ENCODE assay signal across 10 cellular contexts in the genomic region with DNA sequence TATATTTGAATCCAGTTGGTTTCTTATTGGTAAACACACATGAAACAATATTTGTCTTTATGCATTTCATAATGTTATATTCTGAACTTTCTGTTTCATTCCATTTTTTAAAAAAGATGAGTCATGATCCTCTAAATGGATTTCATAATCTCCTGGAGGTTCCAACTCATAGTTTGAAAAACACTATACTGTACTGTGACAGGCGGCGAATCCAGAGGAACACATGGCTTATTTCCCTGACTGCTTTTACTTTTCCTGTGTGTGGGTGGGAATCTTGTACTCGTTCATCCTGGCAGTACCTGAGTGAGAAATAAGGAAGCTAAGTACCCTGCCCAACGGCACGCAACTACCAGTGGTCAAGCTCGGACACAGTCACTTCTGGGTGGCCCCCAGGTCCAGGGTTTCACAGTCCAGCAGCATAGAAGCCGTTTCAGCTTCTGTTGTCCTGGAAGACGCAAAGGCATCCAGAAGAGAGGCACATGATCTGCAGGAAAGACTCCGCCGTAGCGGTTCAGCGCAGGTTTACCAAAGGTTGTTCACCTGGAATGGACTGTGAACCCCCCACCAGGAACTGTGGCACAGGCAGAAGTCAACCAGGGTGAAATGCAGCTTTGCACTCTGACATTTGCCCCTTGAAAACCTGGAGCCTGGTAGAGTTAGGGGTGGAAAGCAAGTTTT.
A peak's percentile ranks its signal among the peaks of the same experiment; 100 is the strongest.
DNase-seq lines count a peak whose midpoint lies in the region; ATAC-seq and TF ChIP-seq lines count a peak whose summit lies in the region.
"Had no signal": no experiment of that assay in that cellular context is flagged by ENCODE, and none has a peak within 500 bp of the region (broad histone marks: within the 10 kb centered on the region; RNA-seq: fewer than 3 reads in every experiment).

No MANE protein-coding gene starts in this region.

- no peaks in the 10 kb centered on the region for H3K27me3 Mint-ChIP-seq in activated T-helper 1 cell treated with anti-CD3 and anti-CD28 coated beads, Interleukin-12 subunit alpha, Interleukin-12 subunit beta, Interleukin-2, Interleukin-4 antibody, amounts not matched to agents 30 ng/mL and 10 ng/mL and 1 ng/mL, durations not matched to agents 14 hours and 24 hours and 36 hours (ENCODE audit: insufficient read depth)
- H3K27me3 Mint-ChIP-seq: activated B cell treated with CpG ODN at 0.5 μM for 24 hours had no signal

- H3K4me3 Mint-ChIP-seq in activated T-helper 1 cell treated with anti-CD3 and anti-CD28 coated beads, Interleukin-12 subunit alpha, Interleukin-12 subunit beta, Interleukin-2, Interleukin-4 antibody, amounts not matched to agents 30 ng/mL and 10 ng/mL and 1 ng/mL, durations not matched to agents 14 hours and 24 hours and 36 hours: no peak overlapping the region
- H3K4me3 Mint-ChIP-seq: activated B cell treated with CpG ODN at 0.5 μM for 24 hours had no signal

- H4K8ac ChIP-seq in IMR-90 (ENCODE audit: low read depth in 2 of 2, low read length in 2 of 2): no peak overlapping the region

- no peak for TF ChIP-seq RAD21 in IMR-90 (IDR thresholded peaks at IDR 0.05; ENCODE audit: low read length)

- H3K9me3 ChIP-seq in IMR-90 (ENCODE audit: control insufficient read depth, insufficient read depth, low read length): no peaks in the 10 kb centered on the region
- H3K9me3 ChIP-seq in mammary epithelial cell (replicated peaks; ENCODE audit: insufficient read depth, low read length): no peaks in the 10 kb centered on the region
- no peaks in the 10 kb centered on the region for H3K9me3 ChIP-seq in hepatocyte (ENCODE audit: low read depth)
- no peaks in the 10 kb centered on the region for H3K9me3 ChIP-seq in stomach

- POLR2A ChIA-PET in IMR-90 (lab: Charles Lee; ENCODE audit: unreplicated experiment): no interaction called here

- peaks cover 50 to 82% of the 10 kb centered on the region in 2 experiments for H3K79me1 ChIP-seq in IMR-90 (ENCODE audit: low read depth in 1 of 2, low read length in 2 of 2)

- peak overlapping the region; percentile 16 for H3K27ac ChIP-seq in IMR-90 (ENCODE audit: insufficient read depth, low read length)
- peak overlapping the region; percentile 35 for H3K27ac ChIP-seq in mammary epithelial cell (ENCODE audit: insufficient read depth, low read depth, low read length)
- no peak overlapping the region for H3K27ac ChIP-seq in hepatocyte
- peak overlapping the region in 3 of 5 donors; percentile 17 to 54 (median 49) for H3K27ac ChIP-seq in stomach

- 82% methylated on average over 7 of the region's 12 CpGs; no CpG with 5 or more reads in 1 of the 2 experiments for WGBS in IMR-90 (ENCODE audit: extremely low coverage in 2 of 2, insufficient read length in 1 of 2), 2 experiments
- WGBS in mammary epithelial cell (ENCODE audit: low coverage, missing lambda C conversion rate): 32% methylated on average over 12 of the region's 12 CpGs
- 85% methylated on average over 12 of the region's 12 CpGs for WGBS in hepatocyte (ENCODE audit: low lambda C conversion rate, missing lambda C conversion rate)
- 66 to 85% (median 80%) methylated on average over 12 of the region's 12 CpGs for WGBS in stomach, 5 donors

- H3K4me1 ChIP-seq in IMR-90 (ENCODE audit: control insufficient read depth, insufficient read depth, low read length) (peaks cover 40% of the 10 kb centered on the region), mammary epithelial cell (ENCODE audit: insufficient read depth, low read length) (peaks cover 40% of the 10 kb centered on the region), hepatocyte (ENCODE audit: insufficient read depth) (peaks cover 19% of the 10 kb centered on the region), stomach (peaks cover 42 to 88% (median 66%) of the 10 kb centered on the region in 4 donors)

- H2BK15ac ChIP-seq in IMR-90 (ENCODE audit: low read depth, low read length): no peak overlapping the region

- DNase-seq in IMR-90: peak; percentile 74
- DNase-seq in mammary epithelial cell: peak; percentile 73
- DNase-seq in hepatocyte (ENCODE audit: low spot score): no peak
- no peak for DNase-seq in stomach
- no peak for DNase-seq in activated T-helper 1 cell treated with anti-CD3 and anti-CD28 coated beads, Interleukin-12 subunit alpha, Interleukin-12 subunit beta, Interleukin-2, Interleukin-4 antibody, amounts not matched to agents 30 ng/mL and 10 ng/mL and 1 ng/mL, durations not matched to agents 14 hours and 24 hours and 36 hours (ENCODE audit: low spot score)
- no peak for DNase-seq in stimulated activated naive CD8-positive, alpha-beta T cell treated with anti-CD3 and anti-CD28 coated beads, Interleukin-15, Interleukin-2, amounts not matched to agents 100 U/mL and 50 U/mL, for 24 hours
- no peak for DNase-seq in NCI-H2227 treated with DMSO at 0.1 percent for 48 hours (lab: John Stamatoyannopoulos, UW)
- DNase-seq: activated B cell treated with CpG ODN at 0.5 μM for 24 hours, DMS53 had no signal

- H3K9me1 ChIP-seq in IMR-90 (ENCODE audit: insufficient read depth, low read length): peaks cover 48% of the 10 kb centered on the region

- H4K91ac ChIP-seq in IMR-90 (ENCODE audit: insufficient read depth, low read depth, low read length): no peak overlapping the region

- peaks cover 95% of the 10 kb centered on the region for H3K79me2 ChIP-seq in mammary epithelial cell (ENCODE audit: insufficient read depth, low read length)
- peaks cover 92% of the 10 kb centered on the region for H3K79me2 ChIP-seq in hepatocyte

- H3K27ac Mint-ChIP-seq in activated T-helper 1 cell treated with anti-CD3 and anti-CD28 coated beads, Interleukin-12 subunit alpha, Interleukin-12 subunit beta, Interleukin-2, Interleukin-4 antibody, amounts not matched to agents 30 ng/mL and 10 ng/mL and 1 ng/mL, durations not matched to agents 14 hours and 24 hours and 36 hours: no peak overlapping the region
- H3K27ac Mint-ChIP-seq: activated B cell treated with CpG ODN at 0.5 μM for 24 hours had no signal

- in situ Hi-C loops in IMR-90 (cut with MboI; ENCODE audit: low sequenced_read_pairs) (no loop called here), mammary epithelial cell (cut with MboI; ENCODE audit: low sequenced_read_pairs in 2 of 2) (no loop called here)

- peak overlapping the region; percentile 48; the same call in 1 of the 2 replicates for H3K14ac ChIP-seq in IMR-90 (replicated peaks; ENCODE audit: low read depth, low read length)

- H3K9ac ChIP-seq in IMR-90 (ENCODE audit: low read depth, low read length) (no peak overlapping the region), mammary epithelial cell (ENCODE audit: insufficient read depth, low read length) (no peak overlapping the region)

- TF ChIP-seq CTCF in IMR-90 (conservative IDR thresholded peaks at IDR 0.05; ENCODE audit: low read depth, low read length) (no peak), mammary epithelial cell (conservative IDR thresholded peaks at IDR 0.05 in 1 of 2, IDR thresholded peaks at IDR 0.05 in 1 of 2; ENCODE audit: extremely low read depth in 1 of 2, insufficient read depth in 1 of 2, low read depth in 1 of 2, low read length in 2 of 2) (no peak), hepatocyte (IDR thresholded peaks at IDR 0.05; ENCODE audit: poor library complexity) (no peak), stomach (IDR thresholded peaks at IDR 0.05) (no peak)

- H3K4ac ChIP-seq in IMR-90 (ENCODE audit: low read depth, low read length): peak overlapping the region; percentile 52; the same call in 1 of the 2 replicates

- no peaks in the 10 kb centered on the region for H3K36me3 Mint-ChIP-seq in activated T-helper 1 cell treated with anti-CD3 and anti-CD28 coated beads, Interleukin-12 subunit alpha, Interleukin-12 subunit beta, Interleukin-2, Interleukin-4 antibody, amounts not matched to agents 30 ng/mL and 10 ng/mL and 1 ng/mL, durations not matched to agents 14 hours and 24 hours and 36 hours (ENCODE audit: low read depth)

- no peak for TF ChIP-seq EP300 in stomach (IDR thresholded peaks at IDR 0.05)

- H3K4me2 ChIP-seq in IMR-90 (ENCODE audit: low read depth, low read length) (peak overlapping the region; percentile 74), mammary epithelial cell (ENCODE audit: insufficient read depth, low read depth, low read length) (peak overlapping the region; percentile 76), hepatocyte (peak overlapping the region; percentile 4)

- dilution Hi-C loops in IMR-90 (cut with HindIII; ENCODE audit: low sequenced_read_pairs, unreplicated experiment): no loop called here
- dilution Hi-C loops in mammary epithelial cell (cut with HindIII; ENCODE audit: low sequenced_read_pairs): no loop called here

- BruUV-seq in IMR-90 (replicated peaks; lab: Mats Ljungman, UMichigan) (no TSS peak), mammary epithelial cell (replicated peaks; lab: Mats Ljungman, UMichigan) (no TSS peak)

- H3K4me1 Mint-ChIP-seq in activated T-helper 1 cell treated with anti-CD3 and anti-CD28 coated beads, Interleukin-12 subunit alpha, Interleukin-12 subunit beta, Interleukin-2, Interleukin-4 antibody, amounts not matched to agents 30 ng/mL and 10 ng/mL and 1 ng/mL, durations not matched to agents 14 hours and 24 hours and 36 hours (ENCODE audit: low read depth): peaks cover 48% of the 10 kb centered on the region

- peaks cover 69% of the 10 kb centered on the region for H4K20me1 ChIP-seq in IMR-90 (ENCODE audit: insufficient read depth, low read length)
- no peaks in the 10 kb centered on the region for H4K20me1 ChIP-seq in mammary epithelial cell (ENCODE audit: insufficient read depth, low read length)
- H4K20me1 ChIP-seq in hepatocyte (ENCODE audit: insufficient read depth, poor library complexity, severe bottlenecking): peaks cover 27% of the 10 kb centered on the region

- H2BK20ac ChIP-seq in IMR-90 (ENCODE audit: low read depth, low read length): no peak overlapping the region

- no peak overlapping the region for H3K4me3 ChIP-seq in IMR-90 (ENCODE audit: insufficient read depth, low read depth, low read length)
- peak overlapping the region in 2 of 3 experiments; percentile 4 to 14 for H3K4me3 ChIP-seq in mammary epithelial cell (replicated peaks in 1 of 3; ENCODE audit: insufficient read depth in 1 of 3, low read depth in 2 of 3, low read length in 3 of 3)
- no peak overlapping the region for H3K4me3 ChIP-seq in hepatocyte
- H3K4me3 ChIP-seq in stomach: peak overlapping the region in 1 of 4 donors; percentile 10

- no peaks in the 10 kb centered on the region for H3K9me2 ChIP-seq in hepatocyte (replicated peaks; ENCODE audit: insufficient read depth)

- H4K5ac ChIP-seq in IMR-90 (ENCODE audit: low read depth, low read length): no peak overlapping the region

- 0 out of 2 replicates have a peak overlapping the region, but pooled peaks have one; percentile 7 for H3K23ac ChIP-seq in IMR-90 (ENCODE audit: low read depth, low read length)

- H3K18ac ChIP-seq in IMR-90 (ENCODE audit: low read depth, low read length): no peak overlapping the region

- H3K27me3 ChIP-seq in IMR-90 (ENCODE audit: control insufficient read depth, insufficient read depth, low read length) (no peaks in the 10 kb centered on the region), mammary epithelial cell (ENCODE audit: insufficient read depth, low read length) (no peaks in the 10 kb centered on the region), hepatocyte (no peaks in the 10 kb centered on the region), stomach (no peaks in the 10 kb centered on the region)

- no peaks in the 10 kb centered on the region for H3K36me3 ChIP-seq in IMR-90 (ENCODE audit: control insufficient read depth, insufficient read depth, low read length)
- no peaks in the 10 kb centered on the region for H3K36me3 ChIP-seq in mammary epithelial cell (ENCODE audit: insufficient read depth, low read length)
- H3K36me3 ChIP-seq in hepatocyte (replicated peaks; ENCODE audit: insufficient read depth, low read depth): no peaks in the 10 kb centered on the region
- H3K36me3 ChIP-seq in stomach: no peaks in the 10 kb centered on the region

- H2AK9ac ChIP-seq in IMR-90 (replicated peaks; ENCODE audit: low read depth, low read length, poor library complexity): peak overlapping the region; percentile 79

- ATAC-seq in IMR-90 (ENCODE audit: low read depth) (peak; percentile 28), GM19035 (IDR thresholded peaks at IDR 0.05; ENCODE audit: unreplicated experiment) (no peak)
- no peak for ATAC-seq in stimulated activated naive CD8-positive, alpha-beta T cell treated with anti-CD3 and anti-CD28 coated beads, Interleukin-15, Interleukin-2, amounts not matched to agents 100 U/mL and 50 U/mL, for 24 hours

- intact Hi-C loops in IMR-90 (cut with micrococcal nuclease): no loop called here
- intact Hi-C loops in mammary epithelial cell (cut with micrococcal nuclease): no loop called here
- intact Hi-C loops in stomach (cut with DNase I; ENCODE audit: low total_unique reads): no loop called here
- intact Hi-C loops in activated T-helper 1 cell treated with anti-CD3 and anti-CD28 coated beads, Interleukin-12 subunit alpha, Interleukin-12 subunit beta, Interleukin-2, Interleukin-4 antibody, amounts not matched to agents 30 ng/mL and 10 ng/mL and 1 ng/mL, durations not matched to agents 14 hours and 24 hours and 36 hours (cut with micrococcal nuclease): no loop called here

- peak overlapping the region; percentile 17; the same call in 1 of the 2 replicates for H2AK5ac ChIP-seq in IMR-90 (ENCODE audit: low read depth, low read length)

- no peaks in the 10 kb centered on the region for H3K9me3 Mint-ChIP-seq in activated T-helper 1 cell treated with anti-CD3 and anti-CD28 coated beads, Interleukin-12 subunit alpha, Interleukin-12 subunit beta, Interleukin-2, Interleukin-4 antibody, amounts not matched to agents 30 ng/mL and 10 ng/mL and 1 ng/mL, durations not matched to agents 14 hours and 24 hours and 36 hours
- H3K9me3 Mint-ChIP-seq: activated B cell treated with CpG ODN at 0.5 μM for 24 hours had no signal

- H3K56ac ChIP-seq in IMR-90 (ENCODE audit: extremely low read depth, insufficient read depth, low read length): no peak overlapping the region

- no peak overlapping the region for H2BK5ac ChIP-seq in IMR-90 (ENCODE audit: low read depth, low read length, poor library complexity, severe bottlenecking)

- H2BK120ac ChIP-seq in IMR-90 (ENCODE audit: low read depth, low read length): no peak overlapping the region

- peak overlapping the region; percentile 51 for H2AFZ ChIP-seq in IMR-90 (replicated peaks; ENCODE audit: low read length, poor library complexity)
- no peak overlapping the region for H2AFZ ChIP-seq in mammary epithelial cell (ENCODE audit: low read depth, low read length)
- H2AFZ ChIP-seq in hepatocyte: no peak overlapping the region

- no peak for TF ChIP-seq POLR2A in IMR-90 (IDR thresholded peaks at IDR 0.05; ENCODE audit: low read depth, low read length)
- TF ChIP-seq POLR2A in stomach (IDR thresholded peaks at IDR 0.05): no peak

- CTCF ChIA-PET in IMR-90 (lab: Yijun Ruan, JAX): no interaction called here
- CTCF ChIA-PET in mammary epithelial cell (lab: Charles Lee; ENCODE audit: low non-redundant PET): no interaction called here

Comparison
In these comparisons a context has a peak if more than half of its experiments do, and no peak if none do; other contexts are left out.
1. DNase-seq: peak in IMR-90 (single experiment) and mammary epithelial cell (single experiment); none in hepatocyte (single experiment), stomach (single experiment), activated T-helper 1 cell treated with anti-CD3 and anti-CD28 coated beads, Interleukin-12 subunit alpha, Interleukin-12 subunit beta, Interleukin-2, Interleukin-4 antibody, amounts not matched to agents 30 ng/mL and 10 ng/mL and 1 ng/mL, durations not matched to agents 14 hours and 24 hours and 36 hours (single experiment), stimulated activated naive CD8-positive, alpha-beta T cell treated with anti-CD3 and anti-CD28 coated beads, Interleukin-15, Interleukin-2, amounts not matched to agents 100 U/mL and 50 U/mL, for 24 hours (single experiment) and NCI-H2227 treated with DMSO at 0.1 percent for 48 hours (single experiment).
2. H3K4me2 ChIP-seq: peak in every context shown above with its lines; median percentile 76 in mammary epithelial cell; 74 in IMR-90; 4 in hepatocyte.
3. H3K4me3 ChIP-seq: peak in mammary epithelial cell (2 of 3); none in IMR-90 (single experiment) and hepatocyte (single experiment).